Comparison of ENCODE assay signal across 20 cellular contexts in the genomic region with DNA sequence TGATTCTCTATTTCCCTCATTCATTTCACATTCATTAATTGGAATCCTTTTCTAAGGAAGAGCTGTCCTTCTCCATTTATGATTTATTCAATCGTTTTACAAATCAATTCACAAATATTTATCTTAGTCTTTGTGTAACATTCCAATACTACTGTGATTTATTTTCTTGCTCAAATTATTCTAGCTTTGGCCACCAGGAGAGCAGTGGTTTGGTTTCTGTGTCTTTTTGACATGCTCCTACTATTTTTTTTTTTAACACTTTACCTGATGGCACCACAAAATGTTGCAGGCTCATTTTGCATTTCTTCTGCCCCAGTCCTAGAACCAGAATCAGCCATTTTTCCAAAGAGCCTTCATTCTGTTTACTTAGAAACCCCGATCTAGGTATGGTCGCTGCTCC. TPM values are rescaled to one million over a fixed set of nuclear protein-coding genes. Genes with fewer than 3 reads are reported as not detected.
DNase-seq lines count a peak whose midpoint lies in the region; ATAC-seq and TF ChIP-seq lines count a peak whose summit lies in the region.
"Had no signal": no experiment of that assay in that cellular context is flagged by ENCODE, and none has a peak within 500 bp of the region (broad histone marks: within the 10 kb centered on the region; RNA-seq: fewer than 3 reads in every experiment).

No MANE protein-coding gene starts in this region.

- H3K9me3 Mint-ChIP-seq in Caco-2 (ENCODE audit: unreplicated experiment), result peaks cover 34% of the 10 kb centered on the region
- H3K9me3 Mint-ChIP-seq in neural crest cell, result peaks cover 38% of the 10 kb centered on the region

- H3K27ac ChIP-seq in dorsolateral prefrontal cortex, result no peak overlapping the region

- TF ChIP-seq CTCF in Caco-2 (IDR thresholded peaks at IDR 0.05; ENCODE audit: insufficient read depth in 1 of 2, low read depth in 1 of 2, low read length in 1 of 2, severe bottlenecking in 1 of 2, unreplicated experiment in 1 of 2) (peak; percentile 27 to 32), choroid plexus epithelial cell (conservative IDR thresholded peaks at IDR 0.05; ENCODE audit: low read depth, low read length) (peak; percentile 10), neural crest cell (conservative IDR thresholded peaks at IDR 0.05) (peak; percentile 28), dorsolateral prefrontal cortex (IDR thresholded peaks at IDR 0.05 in 54 of 56, conservative IDR thresholded peaks at IDR 0.05 in 2 of 56; ENCODE audit: low read depth in 1 of 56, partially characterized antibody in 56 of 56) (peak in 4 of 56 donors; percentile 8 to 21 (median 12))

- H3K27me3 Mint-ChIP-seq in Caco-2 (ENCODE audit: insufficient read depth, unreplicated experiment), result no peaks in the 10 kb centered on the region
- no peaks in the 10 kb centered on the region for H3K27me3 Mint-ChIP-seq in neural crest cell (ENCODE audit: low read depth)
- H3K27me3 Mint-ChIP-seq: B cell had no signal

- POLR2A ChIA-PET in Caco-2 (lab: Charles Lee), result no interaction called here

- H3K9me3 ChIP-seq in Caco-2, result peaks cover 16% of the 10 kb centered on the region

- H3K27me3 ChIP-seq in Caco-2 (replicated peaks; ENCODE audit: control insufficient read depth, insufficient read depth, low read length), result no peaks in the 10 kb centered on the region
- H3K27me3 ChIP-seq in dorsolateral prefrontal cortex, result no peaks in the 10 kb centered on the region

- H3K4me1 ChIP-seq in Caco-2, result no peaks in the 10 kb centered on the region

- intact Hi-C loops in Caco-2 (cut with micrococcal nuclease; ENCODE audit: unreplicated experiment), result no loop called here
- intact Hi-C loops in dorsolateral prefrontal cortex (cut with DNase I), result no loop called here

- ATAC-seq in GM18858 (IDR thresholded peaks at IDR 0.05; ENCODE audit: unreplicated experiment), result no peak
- no peak for ATAC-seq in HG02981 (IDR thresholded peaks at IDR 0.05; ENCODE audit: unreplicated experiment)
- ATAC-seq in HG02759 (IDR thresholded peaks at IDR 0.05; ENCODE audit: unreplicated experiment), result no peak

- no peak overlapping the region for H3K4me3 Mint-ChIP-seq in Caco-2 (ENCODE audit: unreplicated experiment)
- no peak overlapping the region for H3K4me3 Mint-ChIP-seq in neural crest cell
- H3K4me3 Mint-ChIP-seq: B cell had no signal

- H3K36me3 Mint-ChIP-seq in Caco-2 (ENCODE audit: insufficient read depth, unreplicated experiment) (no peaks in the 10 kb centered on the region), neural crest cell (ENCODE audit: low read depth) (peaks cover 38% of the 10 kb centered on the region)

- no peak for DNase-seq in Caco-2
- DNase-seq in NAMALWA (ENCODE audit: low spot score), result peak; percentile 26
- no peak for DNase-seq in choroid plexus epithelial cell (ENCODE audit: low read depth)
- DNase-seq in neural crest cell (ENCODE audit: low read depth, low spot score), result no peak
- no peak for DNase-seq in dorsolateral prefrontal cortex
- DNase-seq: IMR-90; Karpas-422; NCI-H1048; NCI-H1436; NCI-H187 treated with DMSO at 0.1 percent for 48 hours; NCI-H2107; NCI-H510A treated with DMSO at 0.1 percent for 48 hours; NCI-H748 treated with DMSO at 0.1 percent for 48 hours; NK-92 treated with Interleukin-12 subunit alpha and Interleukin-12 subunit beta, amount 100 ng/mL, for 24 hours; Right ventricle myocardium superior; SW 1271 had no signal

- CTCF ChIA-PET in Caco-2 (lab: Charles Lee), result interaction anchor here (1.0 kb wide), 2 partner anchors 12 to 32 kb away, joined by 4 read pairs; no protein-coding TSS in a partner anchor

- H3K4me3 ChIP-seq in Caco-2 (ENCODE audit: low read depth, low read length) (no peak overlapping the region), choroid plexus epithelial cell (ENCODE audit: low read depth, low read length) (no peak overlapping the region), dorsolateral prefrontal cortex (no peak overlapping the region)

- H3K4me1 Mint-ChIP-seq in Caco-2 (ENCODE audit: low read depth, unreplicated experiment), result no peaks in the 10 kb centered on the region
- no peaks in the 10 kb centered on the region for H3K4me1 Mint-ChIP-seq in neural crest cell

- BruUV-seq in Caco-2 (replicated peaks; lab: Mats Ljungman, UMichigan), result no TSS peak

- H3K36me3 ChIP-seq in Caco-2 (ENCODE audit: control insufficient read depth, insufficient read depth, low read length), result no peaks in the 10 kb centered on the region

- H3K27ac Mint-ChIP-seq in Caco-2 (ENCODE audit: unreplicated experiment) (no peak overlapping the region), neural crest cell (ENCODE audit: unreplicated experiment) (no peak overlapping the region)
- H3K27ac Mint-ChIP-seq: B cell had no signal

RNA-seq across cellular contexts. Expression of a gene that starts 13.3 kb away (rescaled TPM):
- total RNA-seq in Caco-2 (2022) (82.8 and 89.9 TPM in 2 replicates), neural crest cell (73.2 and 74.6 TPM in 2 replicates), dorsolateral prefrontal cortex (100 to 1,000 TPM in 29 of 120 experiments, 10 to 100 TPM in 91; 60.5 to 127 (median 90.5) TPM)
